10 cellular contexts compared by ENCODE assay signal in the genomic region with DNA sequence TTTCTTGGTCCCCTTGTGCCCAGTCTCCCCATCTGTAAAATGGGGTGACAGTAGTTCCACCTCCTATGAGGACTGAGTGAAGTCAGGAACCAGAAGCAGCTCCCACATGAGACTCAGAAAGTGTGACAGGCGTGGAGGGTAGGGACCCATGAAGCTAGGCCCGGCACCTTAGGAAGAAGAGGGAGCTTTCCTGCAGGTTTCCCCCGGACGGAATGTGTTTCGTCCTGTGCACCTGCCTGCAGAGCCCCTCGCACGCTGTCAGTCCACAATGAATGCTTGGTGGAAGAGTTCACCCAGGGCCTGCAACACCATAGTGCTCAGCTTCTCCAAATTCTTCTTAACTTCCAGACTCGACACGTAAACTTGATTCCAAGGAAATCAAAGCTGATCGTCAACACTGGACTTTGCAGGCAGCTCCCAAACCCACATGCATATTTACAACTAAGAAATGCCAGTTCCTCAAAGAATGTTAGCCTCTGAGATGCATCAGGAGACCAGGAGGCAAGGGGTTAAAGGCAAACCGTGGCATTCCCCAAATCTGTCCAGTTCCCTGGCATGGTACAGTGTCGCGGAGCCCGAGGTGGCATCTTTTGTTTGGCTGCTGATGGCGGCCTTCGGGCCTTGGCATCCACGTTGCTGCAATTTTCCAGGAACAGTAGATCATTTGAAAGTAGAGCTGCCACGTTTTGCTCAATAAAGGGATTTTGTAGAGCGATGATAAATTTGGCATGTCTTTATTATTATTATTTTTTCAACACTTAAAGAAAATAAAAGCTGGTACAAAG. TPM values are rescaled to one million over a fixed set of nuclear protein-coding genes. Genes with fewer than 3 reads are reported as not detected.
DNase-seq lines count a peak whose midpoint lies in the region; ATAC-seq and TF ChIP-seq lines count a peak whose summit lies in the region.
"Had no signal": no experiment of that assay in that cellular context is flagged by ENCODE, and none has a peak within 500 bp of the region (broad histone marks: within the 10 kb centered on the region; RNA-seq: fewer than 3 reads in every experiment).

No MANE protein-coding gene starts in this region.

- ATAC-seq in T-helper 17 cell: no peak
- ATAC-seq in activated naive CD4-positive, alpha-beta T cell treated with anti-CD3 and anti-CD28 coated beads, Interleukin-2, amount 50 U/mL, for 72 hours: no peak

- no peak for TF ChIP-seq POLR2A in stomach (IDR thresholded peaks at IDR 0.05)

- DNase-seq in T-helper 1 cell (no peak), T-helper 17 cell (no peak), stomach (no peak), COLO829 (ENCODE audit: low spot score) (no peak), D341Med (ENCODE audit: low spot score) (no peak)
- DNase-seq in activated naive CD4-positive, alpha-beta T cell treated with anti-CD3 and anti-CD28 coated beads, Interleukin-2, amount 50 U/mL, for 72 hours (ENCODE audit: low spot score in 2 of 2): no peak
- DNase-seq: EL, NCI-H2081 had no signal

- peak overlapping the region; percentile 34 for H3K27ac ChIP-seq in iPS-20b (ENCODE audit: low read length)
- H3K27ac ChIP-seq in stomach: peak overlapping the region; percentile 29 to 83 (median 74)

- H3K27ac Mint-ChIP-seq in T-helper 1 cell treated with Interleukin-12 subunit alpha and Interleukin-12 subunit beta and Interleukin-4 antibody, amounts not matched to agents 30 μg/mL and 1 μg/mL, for 36 hours: no peak overlapping the region
- H3K27ac Mint-ChIP-seq in T-helper 17 cell: no peak overlapping the region
- H3K27ac Mint-ChIP-seq in activated naive CD4-positive, alpha-beta T cell treated with anti-CD3 and anti-CD28 coated beads, Interleukin-2, amount 50 U/mL, for 72 hours: no peak overlapping the region

- H3K36me3 Mint-ChIP-seq in T-helper 1 cell treated with Interleukin-12 subunit alpha and Interleukin-12 subunit beta and Interleukin-4 antibody, amounts not matched to agents 30 μg/mL and 1 μg/mL, for 36 hours (ENCODE audit: low read depth): no peaks in the 10 kb centered on the region
- H3K36me3 Mint-ChIP-seq in T-helper 17 cell (ENCODE audit: low read depth): no peaks in the 10 kb centered on the region
- H3K36me3 Mint-ChIP-seq in activated naive CD4-positive, alpha-beta T cell treated with anti-CD3 and anti-CD28 coated beads, Interleukin-2, amount 50 U/mL, for 72 hours: no peaks in the 10 kb centered on the region

- H3K4me1 Mint-ChIP-seq in T-helper 1 cell treated with Interleukin-12 subunit alpha and Interleukin-12 subunit beta and Interleukin-4 antibody, amounts not matched to agents 30 μg/mL and 1 μg/mL, for 36 hours (ENCODE audit: low read depth): peaks cover 37% of the 10 kb centered on the region
- peaks cover 23% of the 10 kb centered on the region for H3K4me1 Mint-ChIP-seq in T-helper 17 cell

- intact Hi-C loops in stomach (cut with DNase I; ENCODE audit: low total_unique reads): no loop called here

- no peaks in the 10 kb centered on the region for H3K9me3 Mint-ChIP-seq in T-helper 1 cell treated with Interleukin-12 subunit alpha and Interleukin-12 subunit beta and Interleukin-4 antibody, amounts not matched to agents 30 μg/mL and 1 μg/mL, for 36 hours
- no peaks in the 10 kb centered on the region for H3K9me3 Mint-ChIP-seq in activated naive CD4-positive, alpha-beta T cell treated with anti-CD3 and anti-CD28 coated beads, Interleukin-2, amount 50 U/mL, for 72 hours

- H3K27me3 ChIP-seq in iPS-20b (ENCODE audit: insufficient read depth, low read length): no peaks in the 10 kb centered on the region
- H3K27me3 ChIP-seq in stomach: no peaks in the 10 kb centered on the region

- peak overlapping the region; percentile 60; the same call in 1 of the 2 replicates for H3K9ac ChIP-seq in iPS-20b (ENCODE audit: low read depth, low read length)

- H3K27me3 Mint-ChIP-seq in T-helper 1 cell treated with Interleukin-12 subunit alpha and Interleukin-12 subunit beta and Interleukin-4 antibody, amounts not matched to agents 30 μg/mL and 1 μg/mL, for 36 hours (ENCODE audit: low read depth): no peaks in the 10 kb centered on the region
- H3K27me3 Mint-ChIP-seq in T-helper 17 cell: peaks cover 5% of the 10 kb centered on the region

- H3K36me3 ChIP-seq in iPS-20b (ENCODE audit: insufficient read depth, low read depth, low read length) (no peaks in the 10 kb centered on the region), stomach (no peaks in the 10 kb centered on the region)

- H3K4me1 ChIP-seq in iPS-20b (ENCODE audit: insufficient read depth, low read length) (peaks cover 42% of the 10 kb centered on the region), stomach (peaks cover 65 to 100% (median 95%) of the 10 kb centered on the region in 4 donors)

- peak overlapping the region; percentile 2 for H3K4me3 Mint-ChIP-seq in T-helper 1 cell treated with Interleukin-12 subunit alpha and Interleukin-12 subunit beta and Interleukin-4 antibody, amounts not matched to agents 30 μg/mL and 1 μg/mL, for 36 hours
- H3K4me3 Mint-ChIP-seq in T-helper 17 cell: peak overlapping the region; percentile 9

- no peak for TF ChIP-seq EP300 in stomach (IDR thresholded peaks at IDR 0.05)

- H3K4me3 ChIP-seq in iPS-20b (ENCODE audit: low read length): peak overlapping the region; percentile 38; the same call in 1 of the 2 replicates
- no peak overlapping the region for H3K4me3 ChIP-seq in stomach

- TF ChIP-seq CTCF in stomach (IDR thresholded peaks at IDR 0.05): no peak

- WGBS in stomach, 5 donors: 39 to 54% (median 42%) methylated on average over 19 of the region's 19 CpGs

- no peaks in the 10 kb centered on the region for H3K9me3 ChIP-seq in T-helper 17 cell (ENCODE audit: control insufficient read depth, low read length, poor library complexity, severe bottlenecking)
- no peaks in the 10 kb centered on the region for H3K9me3 ChIP-seq in iPS-20b (ENCODE audit: insufficient read depth, low read depth, low read length)
- no peaks in the 10 kb centered on the region for H3K9me3 ChIP-seq in stomach

RNA-seq across cellular contexts. Expression of a gene that starts 15.4 kb away (rescaled TPM):
- total RNA-seq in T-helper 17 cell: 1 to 10 TPM in 1 of 2 donors, under 1 TPM in 1; 0.73 to 3.0 TPM
- 100 to 1,000 TPM in 2 of 5 donors, 10 to 100 TPM in 3; 36.5 to 152 (median 64.7) TPM for total RNA-seq in stomach
- polyA plus RNA-seq in stomach: 10 to 100 TPM; 11.8 to 42.4 (median 26.6) TPM
- total RNA-seq in activated naive CD4-positive, alpha-beta T cell treated with anti-CD3 and anti-CD28 coated beads, Interleukin-2, amount 50 U/mL, for 72 hours: 10 to 100 TPM in 1 of 2 donors, 1 to 10 TPM in 1; 8.7 to 14.1 TPM

RNA-seq across cellular contexts. Expression of a gene that starts 56.0 kb away (rescaled TPM):
- total RNA-seq in T-helper 17 cell (10 to 100 TPM; 10.5 to 11.6 TPM), stomach (10 to 100 TPM in 4 of 5 donors, 1 to 10 TPM in 1; 5.8 to 35.1 (median 18.0) TPM)
- 10 to 100 TPM; 16.3 to 24.6 (median 22.3) TPM for polyA plus RNA-seq in stomach
- 10 to 100 TPM; 31.7 to 36.5 TPM for total RNA-seq in activated naive CD4-positive, alpha-beta T cell treated with anti-CD3 and anti-CD28 coated beads, Interleukin-2, amount 50 U/mL, for 72 hours
